In the genomic region with DNA sequence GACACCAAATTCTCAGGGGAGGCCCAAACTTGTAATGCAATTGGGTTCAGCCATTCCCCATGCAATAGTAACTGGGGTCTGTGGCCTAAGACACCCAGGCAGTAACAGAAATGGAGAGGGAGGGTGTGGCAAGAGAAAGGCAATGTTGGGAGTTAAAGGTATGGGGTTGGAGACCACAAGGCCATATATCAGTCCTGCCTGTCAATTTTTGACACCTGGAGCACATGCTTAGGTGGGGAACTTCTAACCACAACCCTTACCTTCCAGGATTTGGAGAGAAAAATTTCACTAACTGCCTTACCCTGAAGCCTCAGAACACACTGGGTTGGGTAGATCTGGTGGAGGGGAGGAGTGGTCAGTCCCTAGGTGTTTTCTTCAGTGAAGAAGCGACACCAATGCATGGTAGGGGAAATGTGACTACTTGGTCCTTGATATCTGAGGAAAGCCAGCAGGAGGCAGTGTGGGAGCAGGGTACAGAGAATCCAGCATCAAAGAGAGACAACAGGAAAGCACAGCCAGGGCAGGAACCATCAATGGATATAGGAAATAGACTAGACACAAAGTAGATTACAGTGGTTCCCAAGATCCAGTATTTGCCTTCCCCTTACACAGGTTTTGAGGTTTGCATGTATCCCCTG, we compare ENCODE assay signal across 8 cellular contexts. TPM values are rescaled to one million over a fixed set of nuclear protein-coding genes. Genes with fewer than 3 reads are reported as not detected.
A peak's percentile ranks its signal among the peaks of the same experiment; 100 is the strongest.
DNase-seq lines count a peak whose midpoint lies in the region; ATAC-seq and TF ChIP-seq lines count a peak whose summit lies in the region.

No MANE protein-coding gene starts in this region.

- H3K4me3 Mint-ChIP-seq in CD14-positive monocyte, result no peak overlapping the region

- peak overlapping the region in 3 of 7 donors; percentile 7 to 52 (median 34) for H3K27ac Mint-ChIP-seq in CD14-positive monocyte

- intact Hi-C loops in CD14-positive monocyte (cut with micrococcal nuclease), result loop anchor here in 1 of 2 donors (5.0 kb wide), 1 partner anchor 140 kb away; no protein-coding TSS in a partner anchor

- peaks cover 12% of the 10 kb centered on the region for H3K4me1 Mint-ChIP-seq in CD14-positive monocyte

- TF ChIP-seq CTCF in CD14-positive monocyte (IDR thresholded peaks at IDR 0.05), result peak; percentile 53

- peaks cover 0 to 2% (median 0%) of the 10 kb centered on the region in 3 donors for H3K27me3 Mint-ChIP-seq in CD14-positive monocyte (ENCODE audit: low read depth in 3 of 3)

- no peaks in the 10 kb centered on the region for H3K9me3 Mint-ChIP-seq in CD14-positive monocyte

- peaks cover 37 to 52% of the 10 kb centered on the region in 2 donors for H3K36me3 Mint-ChIP-seq in CD14-positive monocyte

- ATAC-seq in GM21723 (IDR thresholded peaks at IDR 0.05; ENCODE audit: unreplicated experiment), result no peak
- no peak for ATAC-seq in GM18867 (IDR thresholded peaks at IDR 0.05; ENCODE audit: unreplicated experiment)

- DNase-seq in CD14-positive monocyte (ENCODE audit: low spot score), result no peak
- peak; percentile 48 for DNase-seq in LHCN-M2 (ENCODE audit: low read depth)
- DNase-seq in activated CD8-positive, alpha-beta memory T cell treated with anti-CD3 and anti-CD28 coated beads, Interleukin-2, amount 50 U/mL, for 48 hours, result peak; percentile 59
- peak; percentile 26 for DNase-seq in iPS-NIHi11 (ENCODE audit: low spot score)
- DNase-seq in stimulated activated naive CD4-positive, alpha-beta T cell treated with Interleukin-2 at 50 U/mL for 16 hours (lab: John Stamatoyannopoulos, UW), result peak; percentile 33
- no peak for DNase-seq in COLO829 (ENCODE audit: low spot score)

RNA-seq across cellular contexts. Expression of a gene that starts 6.8 kb away (rescaled TPM):
- polyA plus RNA-seq in CD14-positive monocyte, result under 1 TPM; 0.08 to 0.37 TPM
- 1.6 and 1.7 TPM in 2 replicates for total RNA-seq in LHCN-M2 (2014; rRNA removed)
- 1.9 TPM for polyA plus RNA-seq in LHCN-M2 (2012)

RNA-seq across cellular contexts. Expression of a gene that starts 18.9 kb away (rescaled TPM):
- 10 to 100 TPM; 13.6 to 16.2 TPM for polyA plus RNA-seq in CD14-positive monocyte
- 22.5 and 26.2 TPM in 2 replicates for total RNA-seq in LHCN-M2 (2014; rRNA removed)
- polyA plus RNA-seq in LHCN-M2 (2012), result 25.3 TPM

RNA-seq across cellular contexts. Expression of a gene that starts 19.3 kb away (rescaled TPM):
- polyA plus RNA-seq in CD14-positive monocyte, result 1 to 10 TPM; 2.7 to 3.9 TPM
- 18.5 and 23.7 TPM in 2 replicates for total RNA-seq in LHCN-M2 (2014; rRNA removed)
- polyA plus RNA-seq in LHCN-M2 (2012), result 25.7 TPM

RNA-seq across cellular contexts. Expression of a gene that starts 39.6 kb away (rescaled TPM):
- 100 to 1,000 TPM; 259 to 273 TPM for polyA plus RNA-seq in CD14-positive monocyte
- 176 and 251 TPM in 2 replicates for total RNA-seq in LHCN-M2 (2014; rRNA removed)
- 121 TPM for polyA plus RNA-seq in LHCN-M2 (2012)

Comparison
In these comparisons a context has a peak if more than half of its experiments do, and no peak if none do; other contexts are left out.
1. DNase-seq: peak in LHCN-M2 (single experiment), activated CD8-positive, alpha-beta memory T cell treated with anti-CD3 and anti-CD28 coated beads, Interleukin-2, amount 50 U/mL, for 48 hours (single experiment), iPS-NIHi11 (single experiment) and stimulated activated naive CD4-positive, alpha-beta T cell treated with Interleukin-2 at 50 U/mL for 16 hours (single experiment); none in CD14-positive monocyte (single experiment) and COLO829 (single experiment).